18 cellular contexts compared by ENCODE assay signal in the genomic region with DNA sequence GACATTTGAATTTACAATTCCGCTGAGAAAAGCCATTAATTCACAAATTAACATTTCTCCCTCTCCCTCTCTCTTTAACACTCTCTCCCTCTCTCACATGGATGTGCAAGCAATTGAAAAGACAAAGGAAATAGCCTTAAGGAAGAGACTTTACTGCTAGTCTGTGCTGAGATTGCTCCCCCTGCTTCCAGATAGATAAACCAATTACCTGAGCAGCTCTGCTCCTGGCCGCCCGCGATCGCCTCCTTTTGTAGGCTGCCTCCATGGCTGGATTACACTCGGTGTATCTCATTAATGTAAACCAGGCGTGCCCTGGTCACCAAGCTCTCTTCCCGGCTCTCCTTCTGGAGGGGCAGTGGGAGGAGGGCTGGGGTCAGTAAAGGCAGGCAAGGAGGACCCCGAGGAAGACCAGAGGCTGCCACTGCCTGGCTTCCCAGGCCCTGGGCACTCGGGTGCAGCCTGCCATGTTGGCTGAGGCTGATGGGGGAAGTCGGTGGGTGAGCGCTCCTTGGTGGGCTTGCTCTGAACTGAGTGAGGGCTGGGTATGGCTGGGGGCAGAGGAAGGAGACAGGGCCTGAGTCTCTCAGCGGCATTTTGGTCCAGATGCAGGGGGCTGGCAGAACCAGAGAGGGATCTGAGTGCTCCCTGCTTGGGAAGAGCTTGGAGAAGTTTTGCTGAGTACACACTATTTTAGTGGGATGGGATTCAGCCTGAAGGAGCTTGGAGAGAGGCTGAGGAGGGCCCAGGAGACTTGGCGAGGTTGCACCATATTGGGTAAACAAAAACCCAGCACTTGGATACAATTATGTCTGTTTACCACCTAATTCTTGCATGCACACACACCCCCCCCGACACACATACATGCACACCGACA. TPM values are rescaled to one million over a fixed set of nuclear protein-coding genes. Genes with fewer than 3 reads are reported as not detected.
"Had no signal": no experiment of that assay in that cellular context is flagged by ENCODE, and none has a peak within 500 bp of the region (broad histone marks: within the 10 kb centered on the region; RNA-seq: fewer than 3 reads in every experiment).

No MANE protein-coding gene starts in this region.

- H3K27ac Mint-ChIP-seq: activated B cell treated with CpG ODN at 0.5 μM for 24 hours; activated CD4-positive, alpha-beta T cell treated with anti-CD3 and anti-CD28 coated beads, Interleukin-2, amount 10 ng/mL, durations not matched to agents 24 days and 14 days; activated naive CD8-positive, alpha-beta T cell; activated T-helper 17 cell treated with anti-CD3 and anti-CD28 coated beads, Interleukin-2, amount 50 U/mL, for 72 hours; natural killer cell treated with Interleukin-12 subunit alpha and Interleukin-12 subunit beta and Interleukin-15 and Interleukin-18, amount 100 ng/mL, for 72 hours; stimulated activated naive CD8-positive, alpha-beta T cell treated with anti-CD3 and anti-CD28 coated beads, Interleukin-15, amount 100 ng/mL, for 72 hours; T-helper 1 cell treated with Interleukin-12 subunit alpha and Interleukin-12 subunit beta and Interleukin-4 antibody, amounts not matched to agents 30 μg/mL and 1 μg/mL, for 36 hours had no signal

- H3K9me3 Mint-ChIP-seq: activated B cell treated with CpG ODN at 0.5 μM for 24 hours; activated CD4-positive, alpha-beta T cell treated with anti-CD3 and anti-CD28 coated beads, Interleukin-2, amount 10 ng/mL, durations not matched to agents 24 days and 14 days; activated T-helper 17 cell treated with anti-CD3 and anti-CD28 coated beads, Interleukin-2, amount 50 U/mL, for 72 hours; natural killer cell treated with Interleukin-12 subunit alpha and Interleukin-12 subunit beta and Interleukin-15 and Interleukin-18, amount 100 ng/mL, for 72 hours; stimulated activated naive CD8-positive, alpha-beta T cell treated with anti-CD3 and anti-CD28 coated beads, Interleukin-15, amount 100 ng/mL, for 72 hours; T-helper 1 cell treated with Interleukin-12 subunit alpha and Interleukin-12 subunit beta and Interleukin-4 antibody, amounts not matched to agents 30 μg/mL and 1 μg/mL, for 36 hours had no signal

- H3K4me3 Mint-ChIP-seq: activated B cell treated with CpG ODN at 0.5 μM for 24 hours; activated CD4-positive, alpha-beta T cell treated with anti-CD3 and anti-CD28 coated beads, Interleukin-2, amount 10 ng/mL, durations not matched to agents 24 days and 14 days; activated naive CD8-positive, alpha-beta T cell; activated T-helper 17 cell treated with anti-CD3 and anti-CD28 coated beads, Interleukin-2, amount 50 U/mL, for 72 hours; natural killer cell treated with Interleukin-12 subunit alpha and Interleukin-12 subunit beta and Interleukin-15 and Interleukin-18, amount 100 ng/mL, for 72 hours; stimulated activated naive CD8-positive, alpha-beta T cell treated with anti-CD3 and anti-CD28 coated beads, Interleukin-15, amount 100 ng/mL, for 72 hours; T-helper 1 cell treated with Interleukin-12 subunit alpha and Interleukin-12 subunit beta and Interleukin-4 antibody, amounts not matched to agents 30 μg/mL and 1 μg/mL, for 36 hours had no signal

- H3K4me1 Mint-ChIP-seq: activated B cell treated with CpG ODN at 0.5 μM for 24 hours; activated CD4-positive, alpha-beta T cell treated with anti-CD3 and anti-CD28 coated beads, Interleukin-2, amount 10 ng/mL, durations not matched to agents 24 days and 14 days; activated T-helper 17 cell treated with anti-CD3 and anti-CD28 coated beads, Interleukin-2, amount 50 U/mL, for 72 hours; stimulated activated naive CD8-positive, alpha-beta T cell treated with anti-CD3 and anti-CD28 coated beads, Interleukin-15, amount 100 ng/mL, for 72 hours had no signal

- H3K27me3 ChIP-seq: testis had no signal

- ATAC-seq: activated T-helper 17 cell treated with anti-CD3 and anti-CD28 coated beads, Interleukin-2, amount 50 U/mL, for 72 hours; left lobe of liver; natural killer cell treated with Interleukin-12 subunit alpha and Interleukin-12 subunit beta and Interleukin-15 and Interleukin-18, amount 100 ng/mL, for 72 hours; stimulated activated naive CD8-positive, alpha-beta T cell treated with anti-CD3 and anti-CD28 coated beads, Interleukin-15, amount 100 ng/mL, for 72 hours had no signal

- H3K36me3 Mint-ChIP-seq: activated naive CD8-positive, alpha-beta T cell; natural killer cell treated with Interleukin-12 subunit alpha and Interleukin-12 subunit beta and Interleukin-15 and Interleukin-18, amount 100 ng/mL, for 72 hours had no signal

- H3K36me3 ChIP-seq: esophagus muscularis mucosa had no signal

- DNase-seq: activated B cell treated with CpG ODN at 0.5 μM for 24 hours; activated CD4-positive, alpha-beta T cell treated with anti-CD3 and anti-CD28 coated beads, Interleukin-2, amount 10 ng/mL, durations not matched to agents 24 days and 14 days; activated CD8-positive, alpha-beta memory T cell treated with anti-CD3 and anti-CD28 coated beads for 24 hours; anterior cingulate cortex; hypothalamus; stimulated activated CD4-positive, alpha-beta T cell treated with anti-CD3 and anti-CD28 coated beads, Interleukin-4, amount 100 ng/mL, for 24 hours; stimulated activated naive CD8-positive, alpha-beta T cell treated with anti-CD3 and anti-CD28 coated beads, Interleukin-15, amount 100 ng/mL, for 72 hours; testis had no signal

- H3K4me3 ChIP-seq: esophagus muscularis mucosa, testis had no signal

RNA-seq across cellular contexts. Expression of gene PAX2, which starts 42.9 kb away (rescaled TPM):
- total RNA-seq: activated B cell treated with CpG ODN at 0.5 μM for 24 hours; dermis microvascular lymphatic vessel endothelial cell; esophagus muscularis mucosa; fibroblast of villous mesenchyme; natural killer cell treated with Interleukin-12 subunit alpha and Interleukin-12 subunit beta and Interleukin-15 and Interleukin-18, amount 100 ng/mL, for 72 hours; osteoblast; pulmonary artery endothelial cell had no signal
